18 cellular contexts compared by ENCODE assay signal in the genomic region with DNA sequence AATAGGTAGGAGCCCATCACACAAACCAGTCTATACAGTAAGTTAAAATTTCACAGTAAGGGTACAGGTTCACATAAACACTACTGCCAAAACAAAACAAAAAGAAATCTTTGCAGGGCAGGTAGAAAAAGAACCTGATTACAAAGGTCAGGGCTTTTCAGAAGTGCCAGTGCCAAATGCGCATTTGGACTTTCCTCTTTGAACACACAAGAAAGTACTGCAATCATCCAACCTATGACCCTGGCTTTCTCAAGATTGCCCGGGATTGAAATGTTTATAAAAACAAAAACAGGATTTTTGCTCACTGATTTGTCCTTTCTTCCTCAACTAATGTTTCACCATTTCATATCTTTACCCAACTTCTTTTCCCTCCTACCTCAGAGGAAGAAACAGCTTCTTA. TPM values are rescaled to one million over a fixed set of nuclear protein-coding genes. Genes with fewer than 3 reads are reported as not detected.
DNase-seq lines count a peak whose midpoint lies in the region; ATAC-seq and TF ChIP-seq lines count a peak whose summit lies in the region.
"Had no signal": no experiment of that assay in that cellular context is flagged by ENCODE, and none has a peak within 500 bp of the region (broad histone marks: within the 10 kb centered on the region; RNA-seq: fewer than 3 reads in every experiment).

No MANE protein-coding gene starts in this region.

- DNase-seq in CD4-positive, CD25-positive, alpha-beta regulatory T cell, result no peak
- DNase-seq in CD8-positive, alpha-beta memory T cell, result no peak
- DNase-seq in amniotic epithelial cell (ENCODE audit: low read depth), result peak; percentile 73
- DNase-seq in mucosa of descending colon, result peak in 1 of 3 donors; percentile 64
- DNase-seq in NAMALWA (ENCODE audit: low spot score), result no peak
- DNase-seq in stimulated activated CD4-positive, alpha-beta T cell treated with anti-CD3 and anti-CD28 coated beads, Interleukin-2, amount 100 ng/mL, for 48 hours, result no peak
- DNase-seq in NCI-H128 (lab: John Stamatoyannopoulos, UW; ENCODE audit: unreplicated experiment), result no peak
- DNase-seq in activated effector memory CD4-positive, alpha-beta T cell treated with anti-CD3 and anti-CD28 coated beads, Interleukin-2, amount 50 U/mL, for 16 hours, result no peak
- DNase-seq: brain microvascular endothelial cell; DND-41; NCI-H1105 treated with DMSO at 0.1 percent for 48 hours; NCI-H226; SHP77; stimulated activated CD4-positive, alpha-beta T cell treated with anti-CD3 and anti-CD28 coated beads, Interleukin-1b, Interleukin-23, amount 100 ng/mL, for 48 hours; T1000 had no signal

- H3K27ac Mint-ChIP-seq in CD4-positive, CD25-positive, alpha-beta regulatory T cell, result peak overlapping the region; percentile 11 to 92 (median 43)
- peak overlapping the region in 7 of 8 donors; percentile 28 to 79 (median 64) for H3K27ac Mint-ChIP-seq in CD8-positive, alpha-beta memory T cell
- H3K27ac Mint-ChIP-seq: GM23338 had no signal

- H3K27ac ChIP-seq in CD4-positive, CD25-positive, alpha-beta regulatory T cell (ENCODE audit: insufficient read depth, low read length, poor library complexity, severe bottlenecking), result no peak overlapping the region
- no peak overlapping the region for H3K27ac ChIP-seq in CD8-positive, alpha-beta memory T cell (ENCODE audit: low read depth, low read length)
- H3K27ac ChIP-seq: C4-2B, KMS-11 had no signal

- POLR2A ChIA-PET in CD8-positive, alpha-beta memory T cell (lab: Charles Lee), result no interaction called here

- peaks cover 3% of the 10 kb centered on the region for H3K4me1 ChIP-seq in CD4-positive, CD25-positive, alpha-beta regulatory T cell (ENCODE audit: control insufficient read depth, insufficient read depth, low read length, poor library complexity, severe bottlenecking)
- H3K4me1 ChIP-seq in CD8-positive, alpha-beta memory T cell (ENCODE audit: insufficient read depth, low read length), result peaks cover 30% of the 10 kb centered on the region
- H3K4me1 ChIP-seq in mucosa of descending colon (ENCODE audit: low read depth), result peaks cover 35% of the 10 kb centered on the region

- CTCF ChIA-PET in CD8-positive, alpha-beta memory T cell (lab: Charles Lee), result no interaction called here

- no peak overlapping the region for H3K4me3 Mint-ChIP-seq in CD4-positive, CD25-positive, alpha-beta regulatory T cell
- H3K4me3 Mint-ChIP-seq in CD8-positive, alpha-beta memory T cell, result peak overlapping the region in 1 of 7 donors; percentile 15
- H3K4me3 Mint-ChIP-seq: GM23338 had no signal

- H3K27me3 Mint-ChIP-seq in CD4-positive, CD25-positive, alpha-beta regulatory T cell, result no peaks in the 10 kb centered on the region
- no peaks in the 10 kb centered on the region for H3K27me3 Mint-ChIP-seq in CD8-positive, alpha-beta memory T cell

- no peak for TF ChIP-seq CTCF in mucosa of descending colon (IDR thresholded peaks at IDR 0.05)

- no peak for ATAC-seq in CD4-positive, CD25-positive, alpha-beta regulatory T cell (ENCODE audit: low read depth in 2 of 2)
- peak; percentile 55 for ATAC-seq in mucosa of descending colon
- ATAC-seq: GM23338 had no signal

- H3K4me3 ChIP-seq in CD4-positive, CD25-positive, alpha-beta regulatory T cell (ENCODE audit: low read depth, low read length), result no peak overlapping the region
- H3K4me3 ChIP-seq in CD8-positive, alpha-beta memory T cell (ENCODE audit: low read length), result no peak overlapping the region
- H3K4me3 ChIP-seq in mucosa of descending colon, result no peak overlapping the region
- H3K4me3 ChIP-seq: GM23338 had no signal

- intact Hi-C loops in mucosa of descending colon (cut with DNase I, micrococcal nuclease), result no loop called here

- no peaks in the 10 kb centered on the region for H3K9me3 ChIP-seq in CD4-positive, CD25-positive, alpha-beta regulatory T cell (ENCODE audit: control insufficient read depth in 2 of 2, low read length in 2 of 2)
- no peaks in the 10 kb centered on the region for H3K9me3 ChIP-seq in CD8-positive, alpha-beta memory T cell (ENCODE audit: low read length)
- H3K9me3 ChIP-seq in mucosa of descending colon, result no peaks in the 10 kb centered on the region

- peaks cover 3% of the 10 kb centered on the region for H3K36me3 ChIP-seq in CD4-positive, CD25-positive, alpha-beta regulatory T cell (ENCODE audit: control insufficient read depth, insufficient read depth, low read length)
- H3K36me3 ChIP-seq in CD8-positive, alpha-beta memory T cell (ENCODE audit: insufficient read depth, low read length), result no peaks in the 10 kb centered on the region
- H3K36me3 ChIP-seq in mucosa of descending colon (ENCODE audit: low read depth), result no peaks in the 10 kb centered on the region
- H3K36me3 ChIP-seq: brain microvascular endothelial cell had no signal

- peaks cover 35 to 64% (median 49%) of the 10 kb centered on the region in 4 donors for H3K4me1 Mint-ChIP-seq in CD4-positive, CD25-positive, alpha-beta regulatory T cell
- H3K4me1 Mint-ChIP-seq in CD8-positive, alpha-beta memory T cell, result peaks cover 60 to 82% (median 79%) of the 10 kb centered on the region in 3 donors

- H3K9me3 Mint-ChIP-seq in CD4-positive, CD25-positive, alpha-beta regulatory T cell, result peaks cover 0 to 1% (median 0%) of the 10 kb centered on the region in 7 donors
- no peaks in the 10 kb centered on the region for H3K9me3 Mint-ChIP-seq in CD8-positive, alpha-beta memory T cell
- H3K9me3 Mint-ChIP-seq: GM23338 had no signal

- peaks cover 46% of the 10 kb centered on the region for H3K36me3 Mint-ChIP-seq in CD4-positive, CD25-positive, alpha-beta regulatory T cell
- H3K36me3 Mint-ChIP-seq in CD8-positive, alpha-beta memory T cell, result peaks cover 20 to 65% (median 32%) of the 10 kb centered on the region in 3 donors

- H3K27me3 ChIP-seq in CD4-positive, CD25-positive, alpha-beta regulatory T cell (ENCODE audit: control insufficient read depth, insufficient read depth, low read length), result no peaks in the 10 kb centered on the region
- no peaks in the 10 kb centered on the region for H3K27me3 ChIP-seq in CD8-positive, alpha-beta memory T cell (ENCODE audit: insufficient read depth, low read length, poor library complexity, severe bottlenecking)
- H3K27me3 ChIP-seq: brain microvascular endothelial cell had no signal

RNA-seq across cellular contexts. Expression of a gene that starts 47.4 kb away (rescaled TPM):
- total RNA-seq in CD4-positive, CD25-positive, alpha-beta regulatory T cell, result 83.1 TPM
- 10 to 100 TPM; 23.9 to 36.4 (median 29.9) TPM for polyA plus RNA-seq in CD4-positive, CD25-positive, alpha-beta regulatory T cell
- 100 to 1,000 TPM; 112 to 113 TPM for total RNA-seq in CD8-positive, alpha-beta memory T cell
- polyA plus RNA-seq in CD8-positive, alpha-beta memory T cell, result 67.7 TPM
- total RNA-seq in mucosa of descending colon, result 10 to 100 TPM; 41.7 to 52.2 (median 51.0) TPM
